In the genomic region with DNA sequence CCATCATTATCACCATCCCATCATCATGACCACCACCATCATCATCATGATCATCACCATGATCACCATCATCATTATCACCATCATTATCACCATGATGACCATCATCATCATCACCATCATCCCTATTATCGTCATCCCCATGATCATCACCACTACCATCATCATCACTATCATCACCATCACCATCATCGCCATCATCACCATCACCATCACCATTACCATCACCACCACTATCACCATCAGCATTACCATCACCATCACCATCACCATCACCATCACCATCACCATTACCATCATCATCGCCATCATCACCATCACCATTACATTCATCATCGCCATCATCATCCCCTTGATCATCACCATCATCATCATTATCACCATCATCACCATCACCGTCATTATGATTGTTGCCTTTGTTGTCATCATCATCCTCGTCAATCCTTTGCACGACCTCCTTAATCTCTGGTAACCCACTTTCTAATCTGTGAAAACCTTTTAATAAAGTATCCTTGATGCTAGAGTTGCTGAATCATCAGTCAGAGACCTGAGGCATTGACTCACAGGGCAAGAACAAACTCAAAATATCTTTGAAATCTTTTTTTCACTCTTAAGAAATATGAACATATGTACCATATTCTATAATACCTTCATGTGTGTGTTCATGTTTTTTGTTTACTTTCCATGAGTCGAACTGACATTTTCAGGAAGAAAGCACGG, we compare ENCODE assay signal across 1 cellular context.
TF ChIP-seq lines count a peak whose summit lies in the region.

No MANE protein-coding gene starts in this region.

TF ChIP-seq in H1, 55 proteins besides CTCF, POLR2A, EP300 and RAD21 (continued from another document):
- TF ChIP-seq, protein P1, sequence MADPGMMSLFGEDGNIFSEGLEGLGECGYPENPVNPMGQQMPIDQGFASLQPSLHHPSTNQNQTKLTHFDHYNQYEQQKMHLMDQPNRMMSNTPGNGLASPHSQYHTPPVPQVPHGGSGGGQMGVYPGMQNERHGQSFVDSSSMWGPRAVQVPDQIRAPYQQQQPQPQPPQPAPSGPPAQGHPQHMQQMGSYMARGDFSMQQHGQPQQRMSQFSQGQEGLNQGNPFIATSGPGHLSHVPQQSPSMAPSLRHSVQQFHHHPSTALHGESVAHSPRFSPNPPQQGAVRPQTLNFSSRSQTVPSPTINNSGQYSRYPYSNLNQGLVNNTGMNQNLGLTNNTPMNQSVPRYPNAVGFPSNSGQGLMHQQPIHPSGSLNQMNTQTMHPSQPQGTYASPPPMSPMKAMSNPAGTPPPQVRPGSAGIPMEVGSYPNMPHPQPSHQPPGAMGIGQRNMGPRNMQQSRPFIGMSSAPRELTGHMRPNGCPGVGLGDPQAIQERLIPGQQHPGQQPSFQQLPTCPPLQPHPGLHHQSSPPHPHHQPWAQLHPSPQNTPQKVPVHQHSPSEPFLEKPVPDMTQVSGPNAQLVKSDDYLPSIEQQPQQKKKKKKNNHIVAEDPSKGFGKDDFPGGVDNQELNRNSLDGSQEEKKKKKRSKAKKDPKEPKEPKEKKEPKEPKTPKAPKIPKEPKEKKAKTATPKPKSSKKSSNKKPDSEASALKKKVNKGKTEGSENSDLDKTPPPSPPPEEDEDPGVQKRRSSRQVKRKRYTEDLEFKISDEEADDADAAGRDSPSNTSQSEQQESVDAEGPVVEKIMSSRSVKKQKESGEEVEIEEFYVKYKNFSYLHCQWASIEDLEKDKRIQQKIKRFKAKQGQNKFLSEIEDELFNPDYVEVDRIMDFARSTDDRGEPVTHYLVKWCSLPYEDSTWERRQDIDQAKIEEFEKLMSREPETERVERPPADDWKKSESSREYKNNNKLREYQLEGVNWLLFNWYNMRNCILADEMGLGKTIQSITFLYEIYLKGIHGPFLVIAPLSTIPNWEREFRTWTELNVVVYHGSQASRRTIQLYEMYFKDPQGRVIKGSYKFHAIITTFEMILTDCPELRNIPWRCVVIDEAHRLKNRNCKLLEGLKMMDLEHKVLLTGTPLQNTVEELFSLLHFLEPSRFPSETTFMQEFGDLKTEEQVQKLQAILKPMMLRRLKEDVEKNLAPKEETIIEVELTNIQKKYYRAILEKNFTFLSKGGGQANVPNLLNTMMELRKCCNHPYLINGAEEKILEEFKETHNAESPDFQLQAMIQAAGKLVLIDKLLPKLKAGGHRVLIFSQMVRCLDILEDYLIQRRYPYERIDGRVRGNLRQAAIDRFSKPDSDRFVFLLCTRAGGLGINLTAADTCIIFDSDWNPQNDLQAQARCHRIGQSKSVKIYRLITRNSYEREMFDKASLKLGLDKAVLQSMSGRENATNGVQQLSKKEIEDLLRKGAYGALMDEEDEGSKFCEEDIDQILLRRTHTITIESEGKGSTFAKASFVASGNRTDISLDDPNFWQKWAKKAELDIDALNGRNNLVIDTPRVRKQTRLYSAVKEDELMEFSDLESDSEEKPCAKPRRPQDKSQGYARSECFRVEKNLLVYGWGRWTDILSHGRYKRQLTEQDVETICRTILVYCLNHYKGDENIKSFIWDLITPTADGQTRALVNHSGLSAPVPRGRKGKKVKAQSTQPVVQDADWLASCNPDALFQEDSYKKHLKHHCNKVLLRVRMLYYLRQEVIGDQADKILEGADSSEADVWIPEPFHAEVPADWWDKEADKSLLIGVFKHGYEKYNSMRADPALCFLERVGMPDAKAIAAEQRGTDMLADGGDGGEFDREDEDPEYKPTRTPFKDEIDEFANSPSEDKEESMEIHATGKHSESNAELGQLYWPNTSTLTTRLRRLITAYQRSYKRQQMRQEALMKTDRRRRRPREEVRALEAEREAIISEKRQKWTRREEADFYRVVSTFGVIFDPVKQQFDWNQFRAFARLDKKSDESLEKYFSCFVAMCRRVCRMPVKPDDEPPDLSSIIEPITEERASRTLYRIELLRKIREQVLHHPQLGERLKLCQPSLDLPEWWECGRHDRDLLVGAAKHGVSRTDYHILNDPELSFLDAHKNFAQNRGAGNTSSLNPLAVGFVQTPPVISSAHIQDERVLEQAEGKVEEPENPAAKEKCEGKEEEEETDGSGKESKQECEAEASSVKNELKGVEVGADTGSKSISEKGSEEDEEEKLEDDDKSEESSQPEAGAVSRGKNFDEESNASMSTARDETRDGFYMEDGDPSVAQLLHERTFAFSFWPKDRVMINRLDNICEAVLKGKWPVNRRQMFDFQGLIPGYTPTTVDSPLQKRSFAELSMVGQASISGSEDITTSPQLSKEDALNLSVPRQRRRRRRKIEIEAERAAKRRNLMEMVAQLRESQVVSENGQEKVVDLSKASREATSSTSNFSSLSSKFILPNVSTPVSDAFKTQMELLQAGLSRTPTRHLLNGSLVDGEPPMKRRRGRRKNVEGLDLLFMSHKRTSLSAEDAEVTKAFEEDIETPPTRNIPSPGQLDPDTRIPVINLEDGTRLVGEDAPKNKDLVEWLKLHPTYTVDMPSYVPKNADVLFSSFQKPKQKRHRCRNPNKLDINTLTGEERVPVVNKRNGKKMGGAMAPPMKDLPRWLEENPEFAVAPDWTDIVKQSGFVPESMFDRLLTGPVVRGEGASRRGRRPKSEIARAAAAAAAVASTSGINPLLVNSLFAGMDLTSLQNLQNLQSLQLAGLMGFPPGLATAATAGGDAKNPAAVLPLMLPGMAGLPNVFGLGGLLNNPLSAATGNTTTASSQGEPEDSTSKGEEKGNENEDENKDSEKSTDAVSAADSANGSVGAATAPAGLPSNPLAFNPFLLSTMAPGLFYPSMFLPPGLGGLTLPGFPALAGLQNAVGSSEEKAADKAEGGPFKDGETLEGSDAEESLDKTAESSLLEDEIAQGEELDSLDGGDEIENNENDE (IDR thresholded peaks at IDR 0.05; ENCODE audit: insufficient replicate concordance, low read length): no peak
- TF ChIP-seq, protein P2, sequence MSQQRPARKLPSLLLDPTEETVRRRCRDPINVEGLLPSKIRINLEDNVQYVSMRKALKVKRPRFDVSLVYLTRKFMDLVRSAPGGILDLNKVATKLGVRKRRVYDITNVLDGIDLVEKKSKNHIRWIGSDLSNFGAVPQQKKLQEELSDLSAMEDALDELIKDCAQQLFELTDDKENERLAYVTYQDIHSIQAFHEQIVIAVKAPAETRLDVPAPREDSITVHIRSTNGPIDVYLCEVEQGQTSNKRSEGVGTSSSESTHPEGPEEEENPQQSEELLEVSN (IDR thresholded peaks at IDR 0.05): no peak
